17 cellular contexts compared by ENCODE assay signal in the genomic region with DNA sequence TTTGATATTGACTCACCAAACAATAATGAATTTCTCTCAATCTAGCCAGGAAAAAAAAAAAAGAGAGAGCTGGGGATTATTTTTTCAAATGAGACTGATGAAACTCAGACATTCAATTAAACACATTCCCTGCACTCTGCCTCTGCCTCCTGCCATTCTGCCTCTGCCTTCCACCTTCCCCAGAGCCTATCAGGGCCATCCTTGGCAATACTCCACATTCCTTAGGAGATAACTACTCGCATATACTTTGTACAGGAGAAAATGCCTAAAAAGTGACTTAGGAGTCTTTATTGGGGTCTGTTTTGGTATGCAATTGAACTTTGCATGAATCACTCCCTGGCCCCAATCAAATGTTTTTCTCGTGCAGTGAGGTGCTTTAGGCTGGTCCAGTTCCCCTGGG.
DNase-seq lines count a peak whose midpoint lies in the region; ATAC-seq and TF ChIP-seq lines count a peak whose summit lies in the region.
"Had no signal": no experiment of that assay in that cellular context is flagged by ENCODE, and none has a peak within 500 bp of the region (broad histone marks: within the 10 kb centered on the region; RNA-seq: fewer than 3 reads in every experiment).

No MANE protein-coding gene starts in this region.

- no peak for TF ChIP-seq CTCF in HFFc6 (IDR thresholded peaks at IDR 0.05)
- TF ChIP-seq CTCF in neural progenitor cell (IDR thresholded peaks at IDR 0.05), result no peak

- H3K4me3 ChIP-seq in neural progenitor cell, result no peak overlapping the region
- H3K4me3 ChIP-seq: GM12878, GM23248 had no signal

- no peaks in the 10 kb centered on the region for H3F3A ChIP-seq in neural progenitor cell (ENCODE audit: low read depth)

- no peak overlapping the region for H3K4me2 ChIP-seq in neural progenitor cell

- H3K4me1 ChIP-seq in neural progenitor cell, result no peaks in the 10 kb centered on the region
- H3K4me1 ChIP-seq: BE2C, Caco-2 had no signal

- H3K9me3 ChIP-seq in neural progenitor cell (ENCODE audit: low read depth), result no peaks in the 10 kb centered on the region
- H3K9me3 ChIP-seq: BE2C had no signal

- no peak overlapping the region for H3K27ac ChIP-seq in neural progenitor cell
- H3K27ac ChIP-seq: GM23248 had no signal

- no peaks in the 10 kb centered on the region for H4K20me1 ChIP-seq in neural progenitor cell (ENCODE audit: low read depth)

- no peak overlapping the region for H2AFZ ChIP-seq in neural progenitor cell (replicated peaks)
- H2AFZ ChIP-seq: GM23248 had no signal

- no peaks in the 10 kb centered on the region for H3K36me3 ChIP-seq in neural progenitor cell
- H3K36me3 ChIP-seq: BE2C had no signal

- H3K9me3 Mint-ChIP-seq in HFFc6, result no peaks in the 10 kb centered on the region
- no peaks in the 10 kb centered on the region for H3K9me3 Mint-ChIP-seq in neural progenitor cell

- DNase-seq in EH (ENCODE audit: low read depth) (peak; percentile 39), HFFc6 (no peak), amniotic epithelial cell (ENCODE audit: low read depth) (peak; percentile 3), neural progenitor cell (ENCODE audit: low spot score) (peak; percentile 16), NCI-H2107 treated with DMSO at 0.1 percent for 48 hours (lab: John Stamatoyannopoulos, UW; ENCODE audit: unreplicated experiment) (no peak), NCI-H2171 treated with DMSO at 0.1 percent for 48 hours (lab: John Stamatoyannopoulos, UW) (no peak)
- DNase-seq: ACHN; BE2C; C1 segment of cervical spinal cord; Caco-2; CD4-positive, CD25-positive, alpha-beta regulatory T cell; GF-D8; GM23248; HCEC 1CT; KG1 had no signal

- H3K36me3 Mint-ChIP-seq in HFFc6 (ENCODE audit: low read depth), result no peaks in the 10 kb centered on the region
- H3K36me3 Mint-ChIP-seq in neural progenitor cell, result no peaks in the 10 kb centered on the region
- H3K36me3 Mint-ChIP-seq: CD4-positive, CD25-positive, alpha-beta regulatory T cell had no signal

- no peak overlapping the region for H3K27ac Mint-ChIP-seq in HFFc6
- no peak overlapping the region for H3K27ac Mint-ChIP-seq in neural progenitor cell
- H3K27ac Mint-ChIP-seq: CD4-positive, CD25-positive, alpha-beta regulatory T cell had no signal

- no peaks in the 10 kb centered on the region for H3K27me3 ChIP-seq in neural progenitor cell

- H3K4me3 Mint-ChIP-seq in HFFc6 (0 out of 2 replicates have a peak overlapping the region, but pooled peaks have one; percentile 7), neural progenitor cell (no peak overlapping the region)
- H3K4me3 Mint-ChIP-seq: CD4-positive, CD25-positive, alpha-beta regulatory T cell had no signal

- ATAC-seq in HG03025 (IDR thresholded peaks at IDR 0.05; ENCODE audit: low FRiP score, unreplicated experiment), result no peak
- ATAC-seq: GM12878 had no signal

- no peaks in the 10 kb centered on the region for H3K79me2 ChIP-seq in neural progenitor cell (ENCODE audit: low read depth)

- H3K27me3 Mint-ChIP-seq in HFFc6 (ENCODE audit: insufficient read depth) (peaks cover 4% of the 10 kb centered on the region), neural progenitor cell (ENCODE audit: insufficient read depth, low read depth) (peaks cover 5% of the 10 kb centered on the region)

- H3K4me1 Mint-ChIP-seq in HFFc6 (ENCODE audit: low read depth) (peaks cover 38% of the 10 kb centered on the region), neural progenitor cell (peaks cover 3% of the 10 kb centered on the region)
- H3K4me1 Mint-ChIP-seq: CD4-positive, CD25-positive, alpha-beta regulatory T cell had no signal

- H3K9ac ChIP-seq in neural progenitor cell, result no peak overlapping the region
- H3K9ac ChIP-seq: GM23248 had no signal

Comparison
In these comparisons a context has a peak if more than half of its experiments do, and no peak if none do; other contexts are left out.
1. DNase-seq: peak in EH (single experiment), amniotic epithelial cell (single experiment) and neural progenitor cell (single experiment); none in HFFc6 (single experiment), NCI-H2107 treated with DMSO at 0.1 percent for 48 hours (single experiment) and NCI-H2171 treated with DMSO at 0.1 percent for 48 hours (single experiment).